ENCODE assay signal across 8 cellular contexts in genomic region chr2:53767405-53768232, GRCh38. TPM values are rescaled to one million over a fixed set of nuclear protein-coding genes. Genes with fewer than 3 reads are reported as not detected.
DNase-seq lines count a peak whose midpoint lies in the region; ATAC-seq and TF ChIP-seq lines count a peak whose summit lies in the region.

TSS of gene CHAC2 (plus strand) at chr2:53767804. CDS start at chr2:53767887, 83 bp downstream.

- H3K36me3 ChIP-seq in ovary (no peaks in the 10 kb centered on the region), thyroid gland (peaks cover 0 to 5% of the 10 kb centered on the region in 2 donors)

- intact Hi-C loops in ovary (cut with DNase I) (no loop called here), thyroid gland (cut with DNase I) (no loop called here)

- peak within 1 kb of the TSS; percentile 95 to 97 for H3K27ac Mint-ChIP-seq in activated naive CD4-positive, alpha-beta T cell treated with anti-CD3 and anti-CD28 coated beads, Interleukin-2, amount 50 U/mL, for 72 hours
- peak within 1 kb of the TSS; percentile 91 for H3K27ac Mint-ChIP-seq in glutamatergic neuron (ENCODE audit: unreplicated experiment)

- TF ChIP-seq POLR2A in ovary (IDR thresholded peaks at IDR 0.05), result no peak
- peak in 1 of 2 donors; percentile 39 for TF ChIP-seq POLR2A in thyroid gland (IDR thresholded peaks at IDR 0.05)

- H3K4me1 ChIP-seq in ovary (ENCODE audit: insufficient read depth), result no peaks in the 10 kb centered on the region
- peaks cover 0 to 4% of the 10 kb centered on the region in 2 donors for H3K4me1 ChIP-seq in thyroid gland

- H3K27ac ChIP-seq in ovary (peak within 1 kb of the TSS in 1 of 2 donors; percentile 59), thyroid gland (peak within 1 kb of the TSS; percentile 57 to 83 (median 59))

- peak within 1 kb of the TSS; percentile 96 for H3K4me3 Mint-ChIP-seq in glutamatergic neuron (ENCODE audit: unreplicated experiment)

- H3K4me3 ChIP-seq in GM12865 (ENCODE audit: low read depth, low read length) (peak within 1 kb of the TSS; percentile 58), ovary (peak within 1 kb of the TSS; percentile 75), thyroid gland (replicated peaks in 1 of 3) (peak within 1 kb of the TSS; percentile 47 to 68 (median 59))

- WGBS in ovary, 3 donors, result 0 to 1% (median 0%) methylated on average over 45 of the region's 45 CpGs
- WGBS in thyroid gland, 2 donors, result 0 to 1% methylated on average over 36 to 37 of the region's 45 CpGs

- peaks cover 2% of the 10 kb centered on the region for H3K27me3 Mint-ChIP-seq in glutamatergic neuron (ENCODE audit: unreplicated experiment)

- ATAC-seq in HG02610 (IDR thresholded peaks at IDR 0.05; ENCODE audit: unreplicated experiment), result peak; percentile 93
- ATAC-seq in activated naive CD4-positive, alpha-beta T cell treated with anti-CD3 and anti-CD28 coated beads, Interleukin-2, amount 50 U/mL, for 72 hours, result peak; percentile 95 to 96

- H3K36me3 Mint-ChIP-seq in activated naive CD4-positive, alpha-beta T cell treated with anti-CD3 and anti-CD28 coated beads, Interleukin-2, amount 50 U/mL, for 72 hours, result peaks cover 18 to 22% of the 10 kb centered on the region in 2 donors
- H3K36me3 Mint-ChIP-seq in glutamatergic neuron (ENCODE audit: unreplicated experiment), result no peaks in the 10 kb centered on the region

- H3K4me1 Mint-ChIP-seq in glutamatergic neuron (ENCODE audit: low read depth, unreplicated experiment), result peaks cover 1% of the 10 kb centered on the region

- H3K9me3 ChIP-seq in ovary, result no peaks in the 10 kb centered on the region
- no peaks in the 10 kb centered on the region for H3K9me3 ChIP-seq in thyroid gland

- no peak for TF ChIP-seq EP300 in ovary (IDR thresholded peaks at IDR 0.05)

- no peaks in the 10 kb centered on the region for H3K9me3 Mint-ChIP-seq in activated naive CD4-positive, alpha-beta T cell treated with anti-CD3 and anti-CD28 coated beads, Interleukin-2, amount 50 U/mL, for 72 hours
- peaks cover 2% of the 10 kb centered on the region for H3K9me3 Mint-ChIP-seq in glutamatergic neuron (ENCODE audit: unreplicated experiment)

- peak; percentile 95 for DNase-seq in GM12865 (ENCODE audit: low read depth)
- peak; percentile 58 for DNase-seq in NCI-H1092 (lab: John Stamatoyannopoulos, UW)
- DNase-seq in SKM-1 (lab: John Stamatoyannopoulos, UW; ENCODE audit: unreplicated experiment), result peak; percentile 44
- peak; percentile 84 to 86 for DNase-seq in activated naive CD4-positive, alpha-beta T cell treated with anti-CD3 and anti-CD28 coated beads, Interleukin-2, amount 50 U/mL, for 72 hours (ENCODE audit: low spot score in 2 of 2)
- DNase-seq in glutamatergic neuron, result peak; percentile 91
- DNase-seq in ovary, result peak; percentile 74 to 85 (median 79)
- peak; percentile 85 to 88 for DNase-seq in thyroid gland

- H3K27me3 ChIP-seq in ovary, result no peaks in the 10 kb centered on the region
- no peaks in the 10 kb centered on the region for H3K27me3 ChIP-seq in thyroid gland

- TF ChIP-seq CTCF in GM12865 (IDR thresholded peaks at IDR 0.05; ENCODE audit: insufficient read depth, low read depth, low read length, missing control alignments), result peak; percentile 19
- TF ChIP-seq CTCF in glutamatergic neuron (IDR thresholded peaks at IDR 0.05; ENCODE audit: partially characterized antibody, unreplicated experiment), result peak; percentile 65
- peak; percentile 41 to 56 (median 49) for TF ChIP-seq CTCF in ovary (IDR thresholded peaks at IDR 0.05)
- peak in 5 of 6 experiments; percentile 29 to 43 (median 33) for TF ChIP-seq CTCF in thyroid gland (IDR thresholded peaks at IDR 0.05)

RNA-seq across cellular contexts. Expression of gene CHAC2, which starts in this region (rescaled TPM):
- total RNA-seq in activated naive CD4-positive, alpha-beta T cell treated with anti-CD3 and anti-CD28 coated beads, Interleukin-2, amount 50 U/mL, for 72 hours, result 1 to 10 TPM; 5.0 to 8.4 TPM
- total RNA-seq in glutamatergic neuron (ENCODE audit: unreplicated experiment) (1.7 TPM), ovary (1 to 10 TPM in 4 of 7 donors, under 1 TPM in 3; 0.48 to 2.0 (median 1.2) TPM), thyroid gland (1 to 10 TPM; 1.7 to 3.2 (median 1.9) TPM)
- 1 to 10 TPM in 1 of 2 donors, under 1 TPM in 1; 0.39 to 1.1 TPM for polyA plus RNA-seq in ovary

Comparison
In these comparisons a context has a peak if more than half of its experiments do, and no peak if none do; other contexts are left out.
1. DNase-seq: peak in every context shown above with its lines; median percentile 95 in GM12865; 91 in glutamatergic neuron; 86 in thyroid gland; 85 in activated naive CD4-positive, alpha-beta T cell treated with anti-CD3 and anti-CD28 coated beads, Interleukin-2, amount 50 U/mL, for 72 hours; 79 in ovary; 58 in NCI-H1092; 44 in SKM-1.